1 cellular context compared by ENCODE assay signal in the genomic region with DNA sequence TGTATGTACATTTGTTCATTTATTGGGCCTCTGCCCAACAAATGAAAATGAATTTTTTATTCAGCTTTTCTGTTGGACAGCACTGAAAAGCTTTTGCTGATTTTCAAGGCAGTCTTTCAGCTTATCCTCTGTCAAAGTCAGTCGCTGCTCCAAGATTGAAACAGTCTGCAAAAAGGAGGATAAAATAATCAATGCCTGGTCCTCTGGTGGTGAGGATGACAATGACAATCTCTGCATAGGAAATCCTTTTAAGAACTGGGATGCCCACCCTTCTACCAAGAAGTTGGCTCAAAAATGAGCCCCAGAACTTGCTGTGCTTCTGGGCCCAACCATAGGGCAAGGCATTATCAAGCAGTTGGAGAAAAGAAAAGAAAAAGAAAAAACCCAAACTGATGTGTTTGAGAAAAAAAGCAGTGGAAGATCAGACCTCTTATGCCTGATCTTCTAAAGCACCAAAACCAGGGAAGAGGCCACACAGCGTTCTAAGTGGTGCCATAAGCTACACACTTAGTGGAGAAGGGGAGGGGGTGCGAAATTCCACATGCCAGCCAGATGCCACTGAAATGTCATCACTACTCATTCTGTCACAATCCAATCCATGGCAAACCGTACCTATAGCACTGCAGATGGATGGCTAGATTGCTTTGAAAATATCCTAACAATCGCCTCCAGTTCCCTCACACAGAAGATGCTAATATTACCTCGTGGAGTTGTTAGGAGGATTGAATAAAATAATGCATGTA.
TF ChIP-seq lines count a peak whose summit lies in the region.

No MANE protein-coding gene starts in this region.

TF ChIP-seq in WTC11, 78 proteins besides CTCF, POLR2A, EP300 and RAD21 (continued from another document):
- TF ChIP-seq, protein P1, sequence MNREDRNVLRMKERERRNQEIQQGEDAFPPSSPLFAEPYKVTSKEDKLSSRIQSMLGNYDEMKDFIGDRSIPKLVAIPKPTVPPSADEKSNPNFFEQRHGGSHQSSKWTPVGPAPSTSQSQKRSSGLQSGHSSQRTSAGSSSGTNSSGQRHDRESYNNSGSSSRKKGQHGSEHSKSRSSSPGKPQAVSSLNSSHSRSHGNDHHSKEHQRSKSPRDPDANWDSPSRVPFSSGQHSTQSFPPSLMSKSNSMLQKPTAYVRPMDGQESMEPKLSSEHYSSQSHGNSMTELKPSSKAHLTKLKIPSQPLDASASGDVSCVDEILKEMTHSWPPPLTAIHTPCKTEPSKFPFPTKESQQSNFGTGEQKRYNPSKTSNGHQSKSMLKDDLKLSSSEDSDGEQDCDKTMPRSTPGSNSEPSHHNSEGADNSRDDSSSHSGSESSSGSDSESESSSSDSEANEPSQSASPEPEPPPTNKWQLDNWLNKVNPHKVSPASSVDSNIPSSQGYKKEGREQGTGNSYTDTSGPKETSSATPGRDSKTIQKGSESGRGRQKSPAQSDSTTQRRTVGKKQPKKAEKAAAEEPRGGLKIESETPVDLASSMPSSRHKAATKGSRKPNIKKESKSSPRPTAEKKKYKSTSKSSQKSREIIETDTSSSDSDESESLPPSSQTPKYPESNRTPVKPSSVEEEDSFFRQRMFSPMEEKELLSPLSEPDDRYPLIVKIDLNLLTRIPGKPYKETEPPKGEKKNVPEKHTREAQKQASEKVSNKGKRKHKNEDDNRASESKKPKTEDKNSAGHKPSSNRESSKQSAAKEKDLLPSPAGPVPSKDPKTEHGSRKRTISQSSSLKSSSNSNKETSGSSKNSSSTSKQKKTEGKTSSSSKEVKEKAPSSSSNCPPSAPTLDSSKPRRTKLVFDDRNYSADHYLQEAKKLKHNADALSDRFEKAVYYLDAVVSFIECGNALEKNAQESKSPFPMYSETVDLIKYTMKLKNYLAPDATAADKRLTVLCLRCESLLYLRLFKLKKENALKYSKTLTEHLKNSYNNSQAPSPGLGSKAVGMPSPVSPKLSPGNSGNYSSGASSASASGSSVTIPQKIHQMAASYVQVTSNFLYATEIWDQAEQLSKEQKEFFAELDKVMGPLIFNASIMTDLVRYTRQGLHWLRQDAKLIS (CRISPR knock-in tag; IDR thresholded peaks at IDR 0.05; ENCODE audit: borderline replicate concordance): no peak
- TF ChIP-seq CBFB (CRISPR knock-in tag; IDR thresholded peaks at IDR 0.05; ENCODE audit: low read depth) (no peak), NR1H2 (CRISPR knock-in tag; IDR thresholded peaks at IDR 0.05) (no peak), FOXK1 (CRISPR knock-in tag; IDR thresholded peaks at IDR 0.05) (no peak), PRDM15 (CRISPR knock-in tag; IDR thresholded peaks at IDR 0.05) (no peak), E2F5 (CRISPR knock-in tag; IDR thresholded peaks at IDR 0.05) (no peak), CREM (CRISPR knock-in tag; IDR thresholded peaks at IDR 0.05) (no peak), IRF2 (CRISPR knock-in tag; IDR thresholded peaks at IDR 0.05; ENCODE audit: borderline replicate concordance, low read depth) (no peak), GRHL2 (CRISPR knock-in tag; IDR thresholded peaks at IDR 0.05; ENCODE audit: insufficient replicate concordance, severe bottlenecking) (no peak), MXD4 (CRISPR knock-in tag; IDR thresholded peaks at IDR 0.05; ENCODE audit: borderline replicate concordance) (no peak), IRF1 (CRISPR knock-in tag; IDR thresholded peaks at IDR 0.05) (no peak), ZNF671 (CRISPR knock-in tag; IDR thresholded peaks at IDR 0.05) (no peak), MYBL2 (CRISPR knock-in tag; IDR thresholded peaks at IDR 0.05) (no peak), ETV6 (CRISPR knock-in tag; IDR thresholded peaks at IDR 0.05) (no peak), JAZF1 (CRISPR knock-in tag; IDR thresholded peaks at IDR 0.05) (no peak), NR3C1 (CRISPR knock-in tag; conservative IDR thresholded peaks at IDR 0.05; ENCODE audit: low read depth) (no peak)
- TF ChIP-seq, protein P2, sequence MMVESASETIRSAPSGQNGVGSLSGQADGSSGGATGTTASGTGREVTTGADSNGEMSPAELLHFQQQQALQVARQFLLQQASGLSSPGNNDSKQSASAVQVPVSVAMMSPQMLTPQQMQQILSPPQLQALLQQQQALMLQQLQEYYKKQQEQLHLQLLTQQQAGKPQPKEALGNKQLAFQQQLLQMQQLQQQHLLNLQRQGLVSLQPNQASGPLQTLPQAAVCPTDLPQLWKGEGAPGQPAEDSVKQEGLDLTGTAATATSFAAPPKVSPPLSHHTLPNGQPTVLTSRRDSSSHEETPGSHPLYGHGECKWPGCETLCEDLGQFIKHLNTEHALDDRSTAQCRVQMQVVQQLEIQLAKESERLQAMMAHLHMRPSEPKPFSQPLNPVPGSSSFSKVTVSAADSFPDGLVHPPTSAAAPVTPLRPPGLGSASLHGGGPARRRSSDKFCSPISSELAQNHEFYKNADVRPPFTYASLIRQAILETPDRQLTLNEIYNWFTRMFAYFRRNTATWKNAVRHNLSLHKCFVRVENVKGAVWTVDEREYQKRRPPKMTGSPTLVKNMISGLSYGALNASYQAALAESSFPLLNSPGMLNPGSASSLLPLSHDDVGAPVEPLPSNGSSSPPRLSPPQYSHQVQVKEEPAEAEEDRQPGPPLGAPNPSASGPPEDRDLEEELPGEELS (CRISPR knock-in tag; IDR thresholded peaks at IDR 0.05): no peak
- TF ChIP-seq, protein P3, sequence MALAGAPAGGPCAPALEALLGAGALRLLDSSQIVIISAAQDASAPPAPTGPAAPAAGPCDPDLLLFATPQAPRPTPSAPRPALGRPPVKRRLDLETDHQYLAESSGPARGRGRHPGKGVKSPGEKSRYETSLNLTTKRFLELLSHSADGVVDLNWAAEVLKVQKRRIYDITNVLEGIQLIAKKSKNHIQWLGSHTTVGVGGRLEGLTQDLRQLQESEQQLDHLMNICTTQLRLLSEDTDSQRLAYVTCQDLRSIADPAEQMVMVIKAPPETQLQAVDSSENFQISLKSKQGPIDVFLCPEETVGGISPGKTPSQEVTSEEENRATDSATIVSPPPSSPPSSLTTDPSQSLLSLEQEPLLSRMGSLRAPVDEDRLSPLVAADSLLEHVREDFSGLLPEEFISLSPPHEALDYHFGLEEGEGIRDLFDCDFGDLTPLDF (CRISPR knock-in tag; IDR thresholded peaks at IDR 0.05): no peak
